ENCODE assay signal across 1 cellular context in genomic region chr15:71002321-71002720, GRCh38.
TF ChIP-seq lines count a peak whose summit lies in the region.

No MANE protein-coding gene starts in this region.

TF ChIP-seq in IMR-90, 13 proteins besides CTCF, POLR2A, EP300 and RAD21 (continued from another document):
- TF ChIP-seq USF2 (IDR thresholded peaks at IDR 0.05; ENCODE audit: low read depth, low read length) (no peak), NFE2L2 (IDR thresholded peaks at IDR 0.05; ENCODE audit: low read depth, low read length) (no peak)
